ENCODE assay signal across 8 cellular contexts in genomic region chr6:136793348-136793747, GRCh38. TPM values are rescaled to one million over a fixed set of nuclear protein-coding genes. Genes with fewer than 3 reads are reported as not detected.
DNase-seq lines count a peak whose midpoint lies in the region; ATAC-seq and TF ChIP-seq lines count a peak whose summit lies in the region.

No MANE protein-coding gene starts in this region.

- peak overlapping the region; percentile 97 to 100 (median 98) for H3K27ac ChIP-seq in thyroid gland

- H3K9me3 ChIP-seq in thyroid gland, result no peaks in the 10 kb centered on the region

- peak overlapping the region; percentile 78 for H3K27ac Mint-ChIP-seq in activated T-cell treated with anti-CD3 and anti-CD28 coated beads, Interleukin-2, amount 50 U/mL, for 72 hours
- no peak overlapping the region for H3K27ac Mint-ChIP-seq in WTC11
- peak overlapping the region; percentile 85 to 95 (median 94) for H3K27ac Mint-ChIP-seq in immature natural killer cell

- TF ChIP-seq CTCF in WTC11 (IDR thresholded peaks at IDR 0.05), result no peak
- TF ChIP-seq CTCF in thyroid gland (IDR thresholded peaks at IDR 0.05), result no peak

- H3K27me3 ChIP-seq in thyroid gland, result no peaks in the 10 kb centered on the region

- peak overlapping the region; percentile 88 to 96 for H3K4me3 Mint-ChIP-seq in activated T-cell treated with anti-CD3 and anti-CD28 coated beads, Interleukin-2, amount 50 U/mL, for 72 hours
- H3K4me3 Mint-ChIP-seq in WTC11 (peak overlapping the region; percentile 84), immature natural killer cell (peak overlapping the region; percentile 93 to 99 (median 94))

- H3K36me3 Mint-ChIP-seq in activated T-cell treated with anti-CD3 and anti-CD28 coated beads, Interleukin-2, amount 50 U/mL, for 72 hours (ENCODE audit: insufficient read depth in 2 of 2), result peaks cover 3 to 8% of the 10 kb centered on the region in 2 donors
- H3K36me3 Mint-ChIP-seq in WTC11, result no peaks in the 10 kb centered on the region
- H3K36me3 Mint-ChIP-seq in immature natural killer cell, result peaks cover 0 to 3% (median 2%) of the 10 kb centered on the region in 3 donors

- H3K9me3 Mint-ChIP-seq in activated T-cell treated with anti-CD3 and anti-CD28 coated beads, Interleukin-2, amount 50 U/mL, for 72 hours, result no peaks in the 10 kb centered on the region
- H3K9me3 Mint-ChIP-seq in WTC11, result no peaks in the 10 kb centered on the region
- H3K9me3 Mint-ChIP-seq in immature natural killer cell, result peaks cover 0 to 4% (median 0%) of the 10 kb centered on the region in 6 donors

- peaks cover 36% of the 10 kb centered on the region for H3K4me1 Mint-ChIP-seq in activated T-cell treated with anti-CD3 and anti-CD28 coated beads, Interleukin-2, amount 50 U/mL, for 72 hours (ENCODE audit: low read depth)
- H3K4me1 Mint-ChIP-seq in WTC11 (peaks cover 10% of the 10 kb centered on the region; the same call in 1 of the 2 replicates), immature natural killer cell (peaks cover 34 to 40% of the 10 kb centered on the region in 2 donors)

- peak overlapping the region in 1 of 3 donors; percentile 83 for H3K4me3 ChIP-seq in thyroid gland (replicated peaks in 1 of 3)

- DNase-seq in activated T-cell treated with anti-CD3 and anti-CD28 coated beads, Interleukin-2, amount 50 U/mL, for 72 hours, result peak in 1 of 2 donors; percentile 19
- DNase-seq in activated T-cell treated with anti-CD3 and anti-CD28 coated beads, Interleukin-2, amount 50 U/mL, for 1 hour, result no peak
- no peak for DNase-seq in WTC11 (ENCODE audit: low spot score)
- no peak for DNase-seq in immature natural killer cell
- DNase-seq in thyroid gland, result no peak
- DNase-seq in SIG-M5 treated with dmso at 0.1 percent for 504 hours (lab: John Stamatoyannopoulos, UW; ENCODE audit: unreplicated experiment), result no peak

- H3K27me3 Mint-ChIP-seq in activated T-cell treated with anti-CD3 and anti-CD28 coated beads, Interleukin-2, amount 50 U/mL, for 72 hours (ENCODE audit: low read depth), result no peaks in the 10 kb centered on the region
- peaks cover 53% of the 10 kb centered on the region for H3K27me3 Mint-ChIP-seq in WTC11 (ENCODE audit: low read depth)
- H3K27me3 Mint-ChIP-seq in immature natural killer cell (ENCODE audit: low read depth in 3 of 3), result peaks cover 2 to 8% (median 7%) of the 10 kb centered on the region in 3 donors

- CTCF ChIA-PET in WTC11 (lab: Charles Lee), result interaction anchor here (0.9 to 2.8 kb wide), 16 partner anchors 9 to 521 kb away, joined by 3 to 149 read pairs (median 8); partner anchors contain the start of genes PEX7 and SLC35D3

- intact Hi-C loops in thyroid gland (cut with DNase I), result loop anchor here (2.0 to 5.0 kb wide), 2 partner anchors 149 to 211 kb away; no protein-coding TSS in a partner anchor

- no peaks in the 10 kb centered on the region for H3K36me3 ChIP-seq in thyroid gland

- no peak for TF ChIP-seq POLR2A in thyroid gland (IDR thresholded peaks at IDR 0.05)

- WGBS in thyroid gland, 2 donors, result 52 to 56% methylated on average over 8 of the region's 8 CpGs

- POLR2A ChIA-PET in WTC11 (lab: Charles Lee), result interaction anchor here (1.2 to 1.5 kb wide), 2 partner anchors 149 to 503 kb away, joined by 3 to 9 read pairs; partner anchors contain the start of gene BCLAF1

- H3K4me1 ChIP-seq in thyroid gland, result peaks cover 13 to 22% of the 10 kb centered on the region in 2 donors

- no peak for ATAC-seq in activated T-cell treated with anti-CD3 and anti-CD28 coated beads, Interleukin-2, amount 50 U/mL, for 72 hours (replicated peaks in 1 of 2)
- ATAC-seq in WTC11 (no peak), HG03439 (IDR thresholded peaks at IDR 0.05; ENCODE audit: unreplicated experiment) (no peak), HG03442 (IDR thresholded peaks at IDR 0.05; ENCODE audit: unreplicated experiment) (no peak)

TF ChIP-seq in WTC11, 78 proteins besides CTCF, POLR2A, EP300 and RAD21:
- TF ChIP-seq ETV6 (CRISPR knock-in tag; IDR thresholded peaks at IDR 0.05) (no peak), EMX1 (CRISPR knock-in tag; IDR thresholded peaks at IDR 0.05) (no peak), ZNF219 (CRISPR knock-in tag; IDR thresholded peaks at IDR 0.05; ENCODE audit: borderline replicate concordance) (no peak), ZBTB21 (CRISPR knock-in tag; IDR thresholded peaks at IDR 0.05; ENCODE audit: borderline replicate concordance) (no peak), NFYB (CRISPR knock-in tag; conservative IDR thresholded peaks at IDR 0.05; ENCODE audit: low read depth) (no peak), ESRRA (CRISPR knock-in tag; IDR thresholded peaks at IDR 0.05; ENCODE audit: borderline replicate concordance) (no peak), OVOL2 (CRISPR knock-in tag; IDR thresholded peaks at IDR 0.05; ENCODE audit: borderline replicate concordance) (no peak), FOXP1 (CRISPR knock-in tag; IDR thresholded peaks at IDR 0.05; ENCODE audit: borderline replicate concordance) (no peak), NR3C1 (CRISPR knock-in tag; conservative IDR thresholded peaks at IDR 0.05; ENCODE audit: low read depth) (no peak), ZNF138 (CRISPR knock-in tag; conservative IDR thresholded peaks at IDR 0.05) (no peak), ELF4 (CRISPR knock-in tag; IDR thresholded peaks at IDR 0.05; ENCODE audit: low read depth) (no peak), GABPB1 (CRISPR knock-in tag; IDR thresholded peaks at IDR 0.05) (no peak), IRF2 (CRISPR knock-in tag; IDR thresholded peaks at IDR 0.05; ENCODE audit: borderline replicate concordance, low read depth) (no peak), NR2C2 (CRISPR knock-in tag; IDR thresholded peaks at IDR 0.05) (no peak), RELA (CRISPR knock-in tag; IDR thresholded peaks at IDR 0.05; ENCODE audit: borderline replicate concordance) (no peak)

RNA-seq across cellular contexts. Expression of gene MAP3K5, which starts 1.1 kb away (rescaled TPM):
- total RNA-seq in activated T-cell treated with anti-CD3 and anti-CD28 coated beads, Interleukin-2, amount 50 U/mL, for 72 hours, result 10 to 100 TPM; 12.8 to 18.5 TPM
- total RNA-seq in WTC11 (2021) (1.6 to 1.9 TPM (median 1.7 TPM) in 3 replicates), thyroid gland (10 to 100 TPM; 28.1 to 68.0 (median 46.5) TPM)
- polyA plus RNA-seq in immature natural killer cell, result 10 to 100 TPM in 1 of 3 donors, 1 to 10 TPM in 2; 5.5 to 13.8 (median 6.2) TPM

RNA-seq across cellular contexts. Expression of gene PEX7, which starts 29.0 kb away (rescaled TPM):
- 1 to 10 TPM; 3.8 to 4.9 TPM for total RNA-seq in activated T-cell treated with anti-CD3 and anti-CD28 coated beads, Interleukin-2, amount 50 U/mL, for 72 hours
- 9.8 to 12.1 TPM (median 11.8 TPM) in 3 replicates for total RNA-seq in WTC11 (2021)
- polyA plus RNA-seq in immature natural killer cell, result 1 to 10 TPM; 2.2 to 3.9 (median 2.9) TPM
- total RNA-seq in thyroid gland, result 10 to 100 TPM; 16.4 to 23.9 (median 18.2) TPM
